In genomic region chr11:111917788-111918187, GRCh38 we compare ENCODE assay signal across 16 cellular contexts. TPM values are rescaled to one million over a fixed set of nuclear protein-coding genes. Genes with fewer than 3 reads are reported as not detected.
DNase-seq lines count a peak whose midpoint lies in the region; ATAC-seq, FAIRE-seq and TF ChIP-seq lines count a peak whose summit lies in the region.
"Had no signal": no experiment of that assay in that cellular context is flagged by ENCODE, and none has a peak within 500 bp of the region (broad histone marks: within the 10 kb centered on the region; RNA-seq: fewer than 3 reads in every experiment).

No MANE protein-coding gene starts in this region.

- no peak for TF ChIP-seq POLR2A in H1 (IDR thresholded peaks at IDR 0.05; ENCODE audit: control extremely low read depth in 1 of 2, low read depth in 2 of 2, low read length in 2 of 2)

- no peak overlapping the region for H3K14ac ChIP-seq in H9 (ENCODE audit: insufficient read depth, low read length)
- H3K14ac ChIP-seq in H1 (ENCODE audit: insufficient read length), result no peak overlapping the region

- H3K9me3 Mint-ChIP-seq in H9 (no peaks in the 10 kb centered on the region), progenitor cell of endocrine pancreas (ENCODE audit: low read depth) (no peaks in the 10 kb centered on the region)
- H3K9me3 Mint-ChIP-seq: neural crest cell had no signal

- H3K18ac ChIP-seq in H9 (ENCODE audit: insufficient read length, low read depth, low read length) (no peak overlapping the region), H1 (ENCODE audit: extremely low read depth, low read length) (no peak overlapping the region)

- no peak for FAIRE-seq in H1 (lab: Jason Lieb, UNC)
- FAIRE-seq: astrocyte, RCC 7860, small intestine had no signal

- H3K79me2 ChIP-seq in H9 (ENCODE audit: insufficient read depth, low read length) (no peaks in the 10 kb centered on the region), H1 (ENCODE audit: control insufficient read depth in 1 of 2, insufficient read depth in 2 of 2, low read length in 2 of 2) (no peaks in the 10 kb centered on the region)

- no peaks in the 10 kb centered on the region for H3K27me3 ChIP-seq in H9 (ENCODE audit: insufficient read depth, low read length)
- H3K27me3 ChIP-seq in H1 (replicated peaks in 1 of 4; ENCODE audit: control insufficient read depth in 3 of 4, extremely low read depth in 1 of 4, insufficient read depth in 3 of 4, low read length in 3 of 4), result no peaks in the 10 kb centered on the region
- H3K27me3 ChIP-seq in SJCRH30, result no peaks in the 10 kb centered on the region

- WGBS in H9 (ENCODE audit: extremely low coverage, insufficient read length, low lambda C conversion rate), result no CpG with 5 or more reads among the region's 3 CpGs
- 83% methylated on average over 3 of the region's 3 CpGs; no CpG with 5 or more reads in 1 of the 2 experiments for WGBS in H1 (ENCODE audit: extremely low coverage in 1 of 2, insufficient coverage in 1 of 2, insufficient read length in 1 of 2, insufficient replicate concordance in 2 of 2, low coverage in 1 of 2, low lambda C conversion rate in 2 of 2, missing lambda C conversion rate in 1 of 2), 2 experiments

- H3K23ac ChIP-seq in H9 (ENCODE audit: insufficient read length, low read depth, low read length) (no peak overlapping the region), H1 (ENCODE audit: insufficient read length) (no peak overlapping the region)

- H3K4me3 ChIP-seq in H1 (ENCODE audit: extremely low read depth in 1 of 4, insufficient read depth in 2 of 4, low read depth in 3 of 4, low read length in 4 of 4), result no peak overlapping the region
- no peak overlapping the region for H3K4me3 ChIP-seq in SJCRH30

- H3K4me2 ChIP-seq in H9 (ENCODE audit: insufficient read depth, insufficient read length, low read length) (no peak overlapping the region), H1 (ENCODE audit: insufficient read depth in 1 of 2, low read depth in 2 of 2, low read length in 2 of 2) (no peak overlapping the region; a peak in 1 of 4 replicates)

- H3T11ph ChIP-seq in H9 (ENCODE audit: low read length), result no peak overlapping the region

- H3K4me1 ChIP-seq in H9 (ENCODE audit: insufficient read depth, low read length) (no peaks in the 10 kb centered on the region), H1 (replicated peaks in 1 of 4; ENCODE audit: control insufficient read depth in 3 of 4, insufficient read depth in 4 of 4, low read length in 3 of 4) (peaks cover 0 to 9% (median 6%) of the 10 kb centered on the region in 4 experiments; a peak in 5 of 7 replicates), SJCRH30 (peaks cover 7% of the 10 kb centered on the region; the same call in 1 of the 2 replicates)

- CTCF ChIA-PET in H1 (lab: Charles Lee; ENCODE audit: partially characterized antibody), result interaction anchor here (1.0 to 1.5 kb wide), 2 partner anchors 9 to 14 kb away, joined by 5 read pairs; no protein-coding TSS in a partner anchor

- H4K91ac ChIP-seq in H9 (ENCODE audit: insufficient read length, low read depth, low read length), result no peak overlapping the region
- H4K91ac ChIP-seq in H1 (replicated peaks; ENCODE audit: insufficient read length, low read length), result no peak overlapping the region

- TF ChIP-seq EP300 in H1 (IDR thresholded peaks at IDR 0.05; ENCODE audit: borderline replicate concordance in 1 of 2, low read depth in 2 of 2, low read length in 2 of 2), result no peak

- H3K56ac ChIP-seq in H9 (ENCODE audit: insufficient read length, low read depth, low read length) (no peak overlapping the region), H1 (replicated peaks; ENCODE audit: insufficient read length, low read depth, low read length) (no peak overlapping the region)

- H2BK15ac ChIP-seq in H9 (ENCODE audit: low read depth, low read length), result no peak overlapping the region
- peak overlapping the region; percentile 76; the same call in 1 of the 2 replicates for H2BK15ac ChIP-seq in H1 (ENCODE audit: low read length)

- peak overlapping the region; percentile 9 for H3K9ac ChIP-seq in H9 (ENCODE audit: extremely low read depth, insufficient read length, low read length)
- H3K9ac ChIP-seq in H1 (replicated peaks in 1 of 4; ENCODE audit: extremely low read depth in 1 of 4, low read depth in 3 of 4, low read length in 3 of 4), result no peak overlapping the region

- H2BK5ac ChIP-seq in H9 (ENCODE audit: insufficient read length, low read length), result no peak overlapping the region
- no peak overlapping the region; the same call in 1 of the 2 replicates for H2BK5ac ChIP-seq in H1 (ENCODE audit: low read depth, low read length)

- H2AK5ac ChIP-seq in H9 (ENCODE audit: insufficient read length, low read length) (no peak overlapping the region), H1 (ENCODE audit: low read depth, low read length) (peak overlapping the region; percentile 47; the same call in 1 of the 2 replicates)

- H3K36me3 Mint-ChIP-seq in H9 (ENCODE audit: insufficient read depth in 1 of 3, low read depth in 3 of 3) (no peaks in the 10 kb centered on the region), progenitor cell of endocrine pancreas (ENCODE audit: insufficient read depth) (no peaks in the 10 kb centered on the region)

- H3K79me1 ChIP-seq in H9 (ENCODE audit: insufficient read depth, low read depth, low read length, poor library complexity, severe bottlenecking) (no peaks in the 10 kb centered on the region), H1 (ENCODE audit: low read depth, low read length) (no peaks in the 10 kb centered on the region)

- no peak for TF ChIP-seq CTCF in H9 (conservative IDR thresholded peaks at IDR 0.05)
- no peak for TF ChIP-seq CTCF in H1 (IDR thresholded peaks at IDR 0.05; ENCODE audit: control extremely low read depth in 1 of 3, insufficient read depth in 1 of 3, low read depth in 1 of 3, low read length in 3 of 3)
- TF ChIP-seq CTCF in progenitor cell of endocrine pancreas (IDR thresholded peaks at IDR 0.05; ENCODE audit: unreplicated experiment), result no peak

- no peak overlapping the region for H3K4me3 Mint-ChIP-seq in H9
- no peak overlapping the region for H3K4me3 Mint-ChIP-seq in progenitor cell of endocrine pancreas (ENCODE audit: low read depth)
- H3K4me3 Mint-ChIP-seq: neural crest cell had no signal

- no peaks in the 10 kb centered on the region for H4K20me1 ChIP-seq in H9 (ENCODE audit: control insufficient read depth, insufficient read depth, insufficient read length)
- H4K20me1 ChIP-seq in H1 (replicated peaks in 1 of 2; ENCODE audit: control insufficient read depth in 1 of 2, insufficient read depth in 2 of 2, low read length in 2 of 2), result no peaks in the 10 kb centered on the region

- H2AFZ ChIP-seq in H9 (ENCODE audit: low read length) (peak overlapping the region; percentile 32), H1 (ENCODE audit: low read length) (no peak overlapping the region)

- H3K36me3 ChIP-seq in H1 (ENCODE audit: control insufficient read depth in 2 of 4, insufficient read depth in 4 of 4, low read length in 3 of 4) (no peaks in the 10 kb centered on the region), SJCRH30 (no peaks in the 10 kb centered on the region)
- H3K36me3 ChIP-seq: WERI-Rb-1 had no signal

- TF ChIP-seq RAD21 in H1 (IDR thresholded peaks at IDR 0.05 in 1 of 2, conservative IDR thresholded peaks at IDR 0.05 in 1 of 2; ENCODE audit: low read depth in 2 of 2, low read length in 2 of 2), result no peak

- POLR2A ChIA-PET in H1 (lab: Charles Lee; ENCODE audit: partially characterized antibody), result no interaction called here

- H4K8ac ChIP-seq in H9 (replicated peaks; ENCODE audit: insufficient read length, low read depth, low read length) (no peak overlapping the region), H1 (ENCODE audit: extremely low read depth, insufficient read depth, low read length) (no peak overlapping the region)

- H3K27ac Mint-ChIP-seq in H9, result peak overlapping the region in 1 of 3 experiments; percentile 40; a peak in 1 of 7 replicates
- peak overlapping the region; percentile 96 for H3K27ac Mint-ChIP-seq in progenitor cell of endocrine pancreas

- peaks cover 17 to 29% of the 10 kb centered on the region in 2 experiments for H3K4me1 Mint-ChIP-seq in H9
- H3K4me1 Mint-ChIP-seq in progenitor cell of endocrine pancreas (ENCODE audit: low read depth), result peaks cover 32% of the 10 kb centered on the region

- H3K9me3 ChIP-seq in H9 (ENCODE audit: control insufficient read depth, low read depth, low read length) (no peaks in the 10 kb centered on the region), H1 (ENCODE audit: insufficient read depth in 2 of 2, low read depth in 1 of 2, low read length in 1 of 2) (no peaks in the 10 kb centered on the region), SJCRH30 (replicated peaks) (no peaks in the 10 kb centered on the region)

- no peak overlapping the region for H4K5ac ChIP-seq in H9 (ENCODE audit: insufficient read length, low read depth, low read length)
- H4K5ac ChIP-seq in H1 (ENCODE audit: insufficient read length, low read depth, low read length), result no peak overlapping the region

- H3K4ac ChIP-seq in H9 (ENCODE audit: low read depth, low read length) (no peak overlapping the region), H1 (replicated peaks; ENCODE audit: insufficient read length, low read depth, low read length) (no peak overlapping the region)

- H2BK120ac ChIP-seq in H9 (ENCODE audit: low read depth, low read length, poor library complexity, severe bottlenecking) (no peak overlapping the region), H1 (replicated peaks; ENCODE audit: low read depth, low read length) (no peak overlapping the region)

- DNase-seq in H9 (no peak), H1 (ENCODE audit: low read depth in 1 of 2, low spot score in 2 of 2) (no peak), progenitor cell of endocrine pancreas (ENCODE audit: low spot score, unreplicated experiment) (no peak), SJCRH30 (no peak), DMS 273 treated with DMSO at 0.1 percent for 48 hours (lab: John Stamatoyannopoulos, UW) (no peak)
- DNase-seq: activated gamma-delta T cell treated with Interleukin-2 at 50 U/mL for 16 hours; dermis blood vessel endothelial cell; NCI-H526 treated with DMSO at 0.1 percent for 48 hours; small intestine; stimulated activated naive CD4-positive, alpha-beta T cell treated with Interleukin-2 at 50 U/mL for 16 hours; WERI-Rb-1 had no signal

- no peaks in the 10 kb centered on the region for H3K23me2 ChIP-seq in H9 (ENCODE audit: insufficient read length, low read depth, low read length, poor library complexity, severe bottlenecking)
- H3K23me2 ChIP-seq in H1 (ENCODE audit: low read depth, low read length), result peaks cover 4% of the 10 kb centered on the region; the same call in 1 of the 2 replicates

- H3K27me3 Mint-ChIP-seq in H9 (ENCODE audit: low read depth) (no peaks in the 10 kb centered on the region), progenitor cell of endocrine pancreas (no peaks in the 10 kb centered on the region)

- ATAC-seq in HG03039 (IDR thresholded peaks at IDR 0.05; ENCODE audit: unreplicated experiment), result no peak

- no peak overlapping the region for H2BK20ac ChIP-seq in H9 (ENCODE audit: low read depth, low read length, poor library complexity, severe bottlenecking)
- no peak overlapping the region for H2BK20ac ChIP-seq in H1 (ENCODE audit: low read length)

- no peak overlapping the region for H2BK12ac ChIP-seq in H9 (ENCODE audit: insufficient read length, low read depth, low read length)
- peak overlapping the region; percentile 62; the same call in 1 of the 2 replicates for H2BK12ac ChIP-seq in H1 (ENCODE audit: low read depth, low read length)

- H3K27ac ChIP-seq in H9 (ENCODE audit: insufficient read length, low read depth, low read length) (no peak overlapping the region), H1 (ENCODE audit: low read depth, low read length) (no peak overlapping the region), SJCRH30 (no peak overlapping the region)
- H3K27ac ChIP-seq: WERI-Rb-1 had no signal

RNA-seq across cellular contexts. Expression of gene C11orf52, which starts 0.9 kb away (rescaled TPM):
- 4.0 and 4.4 TPM in 2 replicates for total RNA-seq in H9 (2021)
- 1.7 and 2.2 TPM in 2 replicates for total RNA-seq in H1 (2021; fragmentation: NEBNext Ultra II Directional; extraction: Animal tissue kit (Norgen Biotek cat#: 25700))
- polyA plus RNA-seq in H1 (2011; rRNA removed), result 2.7 and 3.4 TPM in 2 replicates
- 3.1 TPM for polyA plus RNA-seq in H1 (2011; cell fraction: cytosol; rRNA removed)
- 5.2 TPM for polyA plus RNA-seq in H1 (2011; cell fraction: nucleus; rRNA removed)
- polyA plus RNA-seq in H1 (2012, experiment 1 of 2), result 2.0 to 3.5 TPM (median 3.1 TPM) in 4 replicates
- polyA plus RNA-seq in H1 (2012, experiment 2 of 2), result 2.5 TPM
- 1.5 TPM for polyA plus RNA-seq in H1 (2013, experiment 1 of 2)
- 1.5 TPM for polyA plus RNA-seq in H1 (2013, experiment 2 of 2)
- polyA minus RNA-seq in H1 (2011; rRNA and poly(A)+ RNA removed), result 1.7 and 2.3 TPM in 2 replicates
- 2.2 TPM for polyA minus RNA-seq in H1 (2011; cell fraction: cytosol; rRNA and poly(A)+ RNA removed)
- polyA minus RNA-seq in H1 (2011; cell fraction: nucleus; rRNA and poly(A)+ RNA removed), result 2.0 TPM
- total RNA-seq in progenitor cell of endocrine pancreas, result 16.2 and 19.4 TPM in 2 replicates
- total RNA-seq in SJCRH30 (2014; rRNA removed; shearing (Covaris generic)), result 0.53 and 1.4 TPM in 2 replicates
- total RNA-seq: lung microvascular endothelial cell, neural crest cell had no signal

RNA-seq across cellular contexts. Expression of gene HSPB2, which starts 5.3 kb away (rescaled TPM):
- 0.22 TPM in 1 of 2 replicates, not detected in the other for total RNA-seq in H9 (2021)
- total RNA-seq in H1 (2021; fragmentation: NEBNext Ultra II Directional; extraction: Animal tissue kit (Norgen Biotek cat#: 25700)), result 0.32 and 1.0 TPM in 2 replicates
- polyA plus RNA-seq in H1 (2011; rRNA removed), result 0.86 and 1.4 TPM in 2 replicates
- polyA plus RNA-seq in H1 (2011; cell fraction: cytosol; rRNA removed), result 0.66 TPM
- 0.77 TPM for polyA plus RNA-seq in H1 (2011; cell fraction: nucleus; rRNA removed)
- polyA plus RNA-seq in H1 (2012, experiment 1 of 2), result 0.44 to 0.58 TPM (median 0.51 TPM) in 3 of 4 replicates, not detected in the other
- 0.39 TPM for polyA plus RNA-seq in H1 (2012, experiment 2 of 2)
- polyA plus RNA-seq in H1 (2013, experiment 1 of 2), result 0.08 TPM
- polyA plus RNA-seq in H1 (2013, experiment 2 of 2), result 0.31 TPM
- polyA minus RNA-seq in H1 (2011; rRNA and poly(A)+ RNA removed), result 0.32 TPM in 1 of 2 replicates, not detected in the other
- not detected for polyA minus RNA-seq in H1 (2011; cell fraction: cytosol; rRNA and poly(A)+ RNA removed)
- polyA minus RNA-seq in H1 (2011; cell fraction: nucleus; rRNA and poly(A)+ RNA removed), result not detected
- not detected in 2 replicates for total RNA-seq in progenitor cell of endocrine pancreas
- 1.0 and 1.5 TPM in 2 replicates for total RNA-seq in SJCRH30 (2014; rRNA removed; shearing (Covaris generic))
- total RNA-seq: astrocyte, dermis blood vessel endothelial cell, lung microvascular endothelial cell, neural crest cell had no signal

RNA-seq across cellular contexts. Expression of gene CRYAB, which starts 6.2 kb away (rescaled TPM):
- 1.1 TPM in 1 of 2 replicates, not detected in the other for total RNA-seq in H9 (2021)
- 2.0 and 4.0 TPM in 2 replicates for total RNA-seq in H1 (2021; fragmentation: NEBNext Ultra II Directional; extraction: Animal tissue kit (Norgen Biotek cat#: 25700))
- polyA plus RNA-seq in H1 (2011; rRNA removed), result 1.9 and 2.9 TPM in 2 replicates
- polyA plus RNA-seq in H1 (2011; cell fraction: cytosol; rRNA removed), result 1.4 TPM
- 2.9 TPM for polyA plus RNA-seq in H1 (2011; cell fraction: nucleus; rRNA removed)
- 1.6 to 4.0 TPM (median 2.3 TPM) in 4 replicates for polyA plus RNA-seq in H1 (2012, experiment 1 of 2)
- polyA plus RNA-seq in H1 (2012, experiment 2 of 2), result 2.0 TPM
- polyA plus RNA-seq in H1 (2013, experiment 1 of 2), result 1.6 TPM
- 2.0 TPM for polyA plus RNA-seq in H1 (2013, experiment 2 of 2)
- 0.34 and 0.69 TPM in 2 replicates for polyA minus RNA-seq in H1 (2011; rRNA and poly(A)+ RNA removed)
- not detected for polyA minus RNA-seq in H1 (2011; cell fraction: cytosol; rRNA and poly(A)+ RNA removed)
- not detected for polyA minus RNA-seq in H1 (2011; cell fraction: nucleus; rRNA and poly(A)+ RNA removed)
- 1.2 TPM in 1 of 2 replicates, not detected in the other for total RNA-seq in progenitor cell of endocrine pancreas
- total RNA-seq in SJCRH30 (2014; rRNA removed; shearing (Covaris generic)), result 3.4 and 4.1 TPM in 2 replicates
- total RNA-seq: neural crest cell had no signal

RNA-seq across cellular contexts. Expression of gene DIXDC1, which starts 19.4 kb away (rescaled TPM):
- total RNA-seq in H9 (2021) (10.1 and 10.8 TPM in 2 replicates), progenitor cell of endocrine pancreas (23.5 and 25.0 TPM in 2 replicates)
- total RNA-seq in H1 (2021; fragmentation: NEBNext Ultra II Directional; extraction: Animal tissue kit (Norgen Biotek cat#: 25700)), result 15.4 and 17.1 TPM in 2 replicates
- polyA plus RNA-seq in H1 (2011; rRNA removed), result 4.8 and 5.9 TPM in 2 replicates
- polyA plus RNA-seq in H1 (2011; cell fraction: cytosol; rRNA removed), result 8.9 TPM
- 8.7 TPM for polyA plus RNA-seq in H1 (2011; cell fraction: nucleus; rRNA removed)
- 8.7 to 9.8 TPM (median 9.4 TPM) in 4 replicates for polyA plus RNA-seq in H1 (2012, experiment 1 of 2)
- 1.2 TPM for polyA plus RNA-seq in H1 (2012, experiment 2 of 2)
- polyA plus RNA-seq in H1 (2013, experiment 1 of 2), result 7.7 TPM
- 6.8 TPM for polyA plus RNA-seq in H1 (2013, experiment 2 of 2)
- polyA minus RNA-seq in H1 (2011; rRNA and poly(A)+ RNA removed), result 20.2 and 24.9 TPM in 2 replicates
- 11.9 TPM for polyA minus RNA-seq in H1 (2011; cell fraction: cytosol; rRNA and poly(A)+ RNA removed)
- 26.2 TPM for polyA minus RNA-seq in H1 (2011; cell fraction: nucleus; rRNA and poly(A)+ RNA removed)
- 6.8 and 7.3 TPM in 2 replicates for total RNA-seq in SJCRH30 (2014; rRNA removed; shearing (Covaris generic))

RNA-seq across cellular contexts. Expression of gene CFAP68, which starts 38.4 kb away (rescaled TPM):
- total RNA-seq in H9 (2021), result 21.6 and 23.4 TPM in 2 replicates
- 21.4 and 22.6 TPM in 2 replicates for total RNA-seq in H1 (2021; fragmentation: NEBNext Ultra II Directional; extraction: Animal tissue kit (Norgen Biotek cat#: 25700))
- polyA plus RNA-seq in H1 (2011; rRNA removed), result 28.7 and 43.1 TPM in 2 replicates
- polyA plus RNA-seq in H1 (2011; cell fraction: cytosol; rRNA removed), result 29.0 TPM
- 20.6 TPM for polyA plus RNA-seq in H1 (2011; cell fraction: nucleus; rRNA removed)
- 31.1 to 42.7 TPM (median 37.9 TPM) in 4 replicates for polyA plus RNA-seq in H1 (2012, experiment 1 of 2)
- polyA plus RNA-seq in H1 (2012, experiment 2 of 2), result 12.3 TPM
- 44.8 TPM for polyA plus RNA-seq in H1 (2013, experiment 1 of 2)
- 49.2 TPM for polyA plus RNA-seq in H1 (2013, experiment 2 of 2)
- polyA minus RNA-seq in H1 (2011; rRNA and poly(A)+ RNA removed), result 24.7 and 47.9 TPM in 2 replicates
- 7.2 TPM for polyA minus RNA-seq in H1 (2011; cell fraction: cytosol; rRNA and poly(A)+ RNA removed)
- polyA minus RNA-seq in H1 (2011; cell fraction: nucleus; rRNA and poly(A)+ RNA removed), result 13.5 TPM
- total RNA-seq in progenitor cell of endocrine pancreas, result 25.7 and 28.4 TPM in 2 replicates
- total RNA-seq in SJCRH30 (2014; rRNA removed; shearing (Covaris generic)), result 23.1 and 23.9 TPM in 2 replicates
